Comparison of ENCODE assay signal across 17 cellular contexts in genomic region chr17:40278414-40278813, GRCh38.
"Had no signal": no experiment of that assay in that cellular context is flagged by ENCODE, and none has a peak within 500 bp of the region (broad histone marks: within the 10 kb centered on the region; RNA-seq: fewer than 3 reads in every experiment).

No MANE protein-coding gene starts in this region.

- H3K27ac Mint-ChIP-seq: mesothelial cell of epicardium, progenitor cell of endocrine pancreas had no signal

- H3K9me3 Mint-ChIP-seq: mesothelial cell of epicardium, nephron progenitor cell had no signal

- H3K4me3 Mint-ChIP-seq: mesothelial cell of epicardium, nephron progenitor cell had no signal

- H3K9me3 ChIP-seq: lower lobe of right lung, SK-N-SH, thoracic aorta had no signal

- H3K27me3 Mint-ChIP-seq: progenitor cell of endocrine pancreas had no signal

- H3K27ac ChIP-seq: lower lobe of right lung, thoracic aorta had no signal

- ATAC-seq: left colon, lower lobe of right lung, right cardiac atrium had no signal

- H3K4me3 ChIP-seq: lower lobe of right lung, skin epidermis, thoracic aorta had no signal

- H3K9ac ChIP-seq: SK-N-SH had no signal

- H3K4me1 Mint-ChIP-seq: nephron progenitor cell had no signal

- DNase-seq: activated CD4-positive, CD25-positive, alpha-beta regulatory T cell treated with anti-CD3 and anti-CD28 coated beads, Interleukin-2, amount 50 U/mL, for 72 hours; activated CD8-positive, alpha-beta memory T cell treated with anti-CD3 and anti-CD28 coated beads for 24 hours; activated effector memory CD4-positive, alpha-beta T cell treated with anti-CD3 and anti-CD28 coated beads, Interleukin-2, amount 50 U/mL, for 16 hours; aorta; left colon; lower lobe of right lung; nephron progenitor cell; occipital lobe; right cardiac atrium; SK-N-SH; stimulated activated CD4-positive, alpha-beta T cell treated with anti-CD3 and anti-CD28 coated beads, Interleukin-15, amount 100 ng/mL, for 24 hours; stimulated activated CD4-positive, alpha-beta T cell treated with anti-CD3 and anti-CD28 coated beads, Interleukin-4, amount 100 ng/mL, for 1 hour; T-helper 1 cell had no signal

- H3K4me2 ChIP-seq: SK-N-SH had no signal
